Comparison of ENCODE assay signal across 17 cellular contexts in the genomic region with DNA sequence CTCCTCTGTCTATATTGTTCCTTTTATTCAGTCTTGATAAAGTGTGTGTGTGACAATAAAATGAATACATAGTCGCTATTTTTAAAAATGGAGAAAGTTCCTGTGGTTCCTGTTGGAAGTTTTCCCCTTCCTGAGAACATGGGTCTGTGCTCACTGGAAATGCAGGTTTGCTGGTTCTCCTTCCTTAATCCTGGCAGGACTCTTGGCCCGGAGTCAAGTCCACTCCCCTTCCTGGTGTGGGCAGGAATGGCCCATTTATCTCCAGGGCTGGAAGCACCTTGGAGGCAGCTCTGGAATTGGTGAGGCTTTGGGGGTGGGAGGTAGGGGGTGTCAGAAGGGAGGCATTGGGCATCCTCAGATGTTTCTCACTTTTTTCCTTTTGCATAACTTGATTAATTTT. TPM values are rescaled to one million over a fixed set of nuclear protein-coding genes. Genes with fewer than 3 reads are reported as not detected.
DNase-seq lines count a peak whose midpoint lies in the region; ATAC-seq, FAIRE-seq and TF ChIP-seq lines count a peak whose summit lies in the region.
"Had no signal": no experiment of that assay in that cellular context is flagged by ENCODE, and none has a peak within 500 bp of the region (broad histone marks: within the 10 kb centered on the region; RNA-seq: fewer than 3 reads in every experiment).

No MANE protein-coding gene starts in this region.

- in situ Hi-C loops in K562 (cut with MboI): loop anchor here (5.0 kb wide), 2 partner anchors 85 to 220 kb away; partner anchors contain the start of gene PIK3CB

- H4K20me1 ChIP-seq in K562 (replicated peaks; ENCODE audit: control insufficient read depth, insufficient read depth, low read length): no peaks in the 10 kb centered on the region

- WGBS in K562 (ENCODE audit: insufficient coverage, low coverage, missing lambda C conversion rate): 0% methylated on average over 1 of the region's 2 CpGs

- no peaks in the 10 kb centered on the region for H3K36me3 Mint-ChIP-seq in mesothelial cell of epicardium
- H3K36me3 Mint-ChIP-seq: activated CD4-positive, alpha-beta memory T cell treated with anti-CD3 and anti-CD28 coated beads for 36 hours; memory B cell; stimulated activated effector memory CD8-positive, alpha-beta T cell treated with anti-CD3 and anti-CD28 coated beads, Interleukin-12 subunit alpha, Interleukin-12 subunit beta, amount 100 ng/mL, for 72 hours had no signal

- no peaks in the 10 kb centered on the region for H3K9me3 ChIP-seq in K562 (replicated peaks; ENCODE audit: control insufficient read depth, insufficient read depth, low read depth, low read length)
- H3K9me3 ChIP-seq: psoas muscle had no signal

- no peaks in the 10 kb centered on the region for H3K36me3 ChIP-seq in K562 (ENCODE audit: control insufficient read depth, insufficient read depth, low read length)

- peaks cover 2% of the 10 kb centered on the region for H3K27me3 Mint-ChIP-seq in mesothelial cell of epicardium (ENCODE audit: low read depth)
- H3K27me3 Mint-ChIP-seq: activated CD4-positive, alpha-beta memory T cell treated with anti-CD3 and anti-CD28 coated beads for 36 hours had no signal

- H3K4me3 Mint-ChIP-seq in mesothelial cell of epicardium: peak overlapping the region; percentile 44
- H3K4me3 Mint-ChIP-seq: activated CD4-positive, alpha-beta memory T cell treated with anti-CD3 and anti-CD28 coated beads for 36 hours; memory B cell had no signal

- H2AFZ ChIP-seq in K562 (ENCODE audit: low read depth, low read length): peak overlapping the region; percentile 60

- BruUV-seq in K562 (replicated peaks; lab: Mats Ljungman, UMichigan): no TSS peak

- DNase-seq in A172 (ENCODE audit: low spot score) (peak; percentile 30), HT-29 (ENCODE audit: low spot score) (peak; percentile 66), K562 (ENCODE audit: extremely low read depth in 1 of 4, low spot score in 3 of 4) (no peak), mesothelial cell of epicardium (ENCODE audit: low spot score in 2 of 2, unreplicated experiment in 2 of 2) (no peak), NCI-H510A (lab: John Stamatoyannopoulos, UW) (no peak), occipital lobe (lab: John Stamatoyannopoulos, UW) (no peak)
- DNase-seq: activated CD4-positive, alpha-beta memory T cell treated with anti-CD3 and anti-CD28 coated beads for 36 hours; activated naive CD4-positive, alpha-beta T cell; psoas muscle; stimulated activated CD4-positive, alpha-beta T cell treated with anti-CD3 and anti-CD28 coated beads, Interleukin-2, amount 100 ng/mL, for 24 hours had no signal

- ATAC-seq in K562 (no peak), HG03159 (IDR thresholded peaks at IDR 0.05; ENCODE audit: unreplicated experiment) (no peak), HG02571 (IDR thresholded peaks at IDR 0.05; ENCODE audit: unreplicated experiment) (no peak)

- no peak for TF ChIP-seq RAD21 in K562 (CRISPR knock-in tag; conservative IDR thresholded peaks at IDR 0.05 in 1 of 2, IDR thresholded peaks at IDR 0.05 in 1 of 2)

- no peak for TF ChIP-seq POLR2A in K562 (conservative IDR thresholded peaks at IDR 0.05)

- FAIRE-seq in K562 (lab: Jason Lieb, UNC): no peak
- FAIRE-seq: G401.6 had no signal

- intact Hi-C loops in K562 (cut with micrococcal nuclease): loop anchor here (1.0 to 10.0 kb wide), 3 partner anchors 218 to 850 kb away; partner anchors contain the start of gene ARMC8

- CTCF ChIA-PET in K562 (lab: Yijun Ruan, JAX; ENCODE audit: low intra/inter-chr PET ratio): interaction anchor here (0.9 to 2.5 kb wide), 4 partner anchors 84 to 323 kb away, joined by 3 to 21 read pairs (median 16); partner anchors contain the start of gene CEP70

- H3K27ac ChIP-seq in K562 (ENCODE audit: extremely low read depth, low read depth, low read length): no peak overlapping the region

- H3K4me1 Mint-ChIP-seq in mesothelial cell of epicardium: peaks cover 8% of the 10 kb centered on the region

- TF ChIP-seq CTCF in K562 (IDR thresholded peaks at IDR 0.05 in 2 of 3, conservative IDR thresholded peaks at IDR 0.05 in 1 of 3; ENCODE audit: insufficient read depth in 2 of 3, low read depth in 1 of 3, low read length in 3 of 3) (no peak), mesothelial cell of epicardium (IDR thresholded peaks at IDR 0.05; ENCODE audit: unreplicated experiment) (no peak)

- POLR2A ChIA-PET in K562 (lab: Yijun Ruan, JAX): interaction anchor here (0.8 to 1.9 kb wide), 7 partner anchors 10 to 499 kb away, joined by 3 to 11 read pairs (median 3); partner anchors contain the start of gene CEP70

- no peaks in the 10 kb centered on the region for H3K9me3 Mint-ChIP-seq in mesothelial cell of epicardium
- H3K9me3 Mint-ChIP-seq: activated CD4-positive, alpha-beta memory T cell treated with anti-CD3 and anti-CD28 coated beads for 36 hours; memory B cell; stimulated activated effector memory CD8-positive, alpha-beta T cell treated with anti-CD3 and anti-CD28 coated beads, Interleukin-12 subunit alpha, Interleukin-12 subunit beta, amount 100 ng/mL, for 72 hours had no signal

- peaks cover 7% of the 10 kb centered on the region; the same call in 2 of the 3 replicates for H3K79me2 ChIP-seq in K562 (ENCODE audit: control insufficient read depth, insufficient read depth, low read length)

- H3K27me3 ChIP-seq in K562 (ENCODE audit: control insufficient read depth in 2 of 2, insufficient read depth in 2 of 2, low read length in 2 of 2): no peaks in the 10 kb centered on the region

- H3K4me3 ChIP-seq in K562: no peak overlapping the region

- H3K27ac Mint-ChIP-seq in mesothelial cell of epicardium: peak overlapping the region; percentile 79
- H3K27ac Mint-ChIP-seq: activated CD4-positive, alpha-beta memory T cell treated with anti-CD3 and anti-CD28 coated beads for 36 hours; memory B cell; stimulated activated effector memory CD8-positive, alpha-beta T cell treated with anti-CD3 and anti-CD28 coated beads, Interleukin-12 subunit alpha, Interleukin-12 subunit beta, amount 100 ng/mL, for 72 hours had no signal

- TF ChIP-seq EP300 in K562 (IDR thresholded peaks at IDR 0.05; ENCODE audit: low read length): no peak

- H3K4me2 ChIP-seq in K562 (ENCODE audit: insufficient read depth, low read length): no peak overlapping the region

- no peaks in the 10 kb centered on the region for H3K9me1 ChIP-seq in K562 (ENCODE audit: control insufficient read depth, insufficient read depth, low read length)

- no peak overlapping the region for H3K9ac ChIP-seq in K562 (ENCODE audit: insufficient read depth in 1 of 2, low read depth in 2 of 2, low read length in 2 of 2)

- peaks cover 29 to 32% of the 10 kb centered on the region in 2 experiments for H3K4me1 ChIP-seq in K562 (replicated peaks in 1 of 2; ENCODE audit: control insufficient read depth in 2 of 2, insufficient read depth in 2 of 2, low read length in 2 of 2)
- H3K4me1 ChIP-seq: psoas muscle had no signal

TF ChIP-seq in K562, 482 proteins besides CTCF, POLR2A, EP300 and RAD21:
- TF ChIP-seq NFIC (IDR thresholded peaks at IDR 0.05) (0 out of 2 replicates have a peak, but pooled peaks have one; percentile 21), HMG20A (CRISPR knock-in tag; conservative IDR thresholded peaks at IDR 0.05) (no peak)

RNA-seq across cellular contexts. Expression of gene FOXL2, which starts 30.1 kb away (rescaled TPM):
- total RNA-seq in A172 (2014; rRNA removed; shearing (Covaris generic)): 1.2 and 1.9 TPM in 2 replicates
- not detected in 2 replicates for total RNA-seq in HT-29 (2014; rRNA removed; shearing (Covaris generic))
- 2.5 and 6.4 TPM in 2 replicates for total RNA-seq in K562 (2011; cell fraction: chromatin; rRNA removed; ENCODE audit: low replicate concordance)
- total RNA-seq in K562 (2011; cell fraction: nucleolus; rRNA removed): 10.9 and 11.2 TPM in 2 replicates
- 6.1 and 6.2 TPM in 2 replicates for total RNA-seq in K562 (2011; cell fraction: nucleoplasm; rRNA removed)
- 10.8 and 13.3 TPM in 2 replicates for total RNA-seq in K562 (2014; rRNA removed)
- total RNA-seq in K562 (2014; rRNA removed; fragmentation: Illumina TruSeq; extraction: Trizol): 2.1 and 2.4 TPM in 2 replicates
- total RNA-seq in K562 (2015; rRNA removed; fragmentation: Illumina TruSeq; extraction: Trizol): 4.1 and 4.6 TPM in 2 replicates
- total RNA-seq in K562 (2021): 21.4 and 22.1 TPM in 2 replicates
- 3.1 and 4.0 TPM in 2 replicates for polyA plus RNA-seq in K562 (2011; rRNA removed)
- polyA plus RNA-seq in K562 (2011; cell fraction: cytosol; rRNA removed): 4.2 and 18.5 TPM in 2 replicates
- polyA plus RNA-seq in K562 (2011; cell fraction: nucleus; rRNA removed): 6.9 and 12.1 TPM in 2 replicates
- polyA plus RNA-seq in K562 (2012): 8.2 and 9.7 TPM in 2 replicates
- 3.2 and 5.5 TPM in 2 replicates for polyA plus RNA-seq in K562 (2014; fragmentation: Illumina TruSeq; extraction: Trizol)
- under 1 TPM; 0.27 to 0.29 TPM for polyA plus RNA-seq in K562 (2014; fragmentation: Nextera tagmentation; extraction: Ambion mirVana)
- polyA plus RNA-seq in K562 (2014; rRNA removed): 12.6 and 14.3 TPM in 2 replicates
- 1.2 and 1.3 TPM in 2 replicates for polyA minus RNA-seq in K562 (2011; rRNA and poly(A)+ RNA removed)
- polyA minus RNA-seq in K562 (2011; cell fraction: cytosol; rRNA and poly(A)+ RNA removed): 6.4 and 7.1 TPM in 2 replicates
- polyA minus RNA-seq in K562 (2011; cell fraction: nucleus; rRNA and poly(A)+ RNA removed): 12.1 and 13.6 TPM in 2 replicates
- not detected in 3 replicates for total RNA-seq in mesothelial cell of epicardium
- not detected for total RNA-seq in occipital lobe
- total RNA-seq: activated CD4-positive, alpha-beta memory T cell treated with anti-CD3 and anti-CD28 coated beads for 36 hours; esophagus mucosa; T-helper 2 cell treated with Interferon-gamma antibody and Interleukin-4, amounts not matched to agents 100 ng/mL and 5 ng/mL, for 36 hours had no signal

RNA-seq across cellular contexts. Expression of gene FOXL2NB, which starts 30.2 kb away (rescaled TPM):
- total RNA-seq in A172 (2014; rRNA removed; shearing (Covaris generic)): 2.3 and 2.6 TPM in 2 replicates
- not detected in 2 replicates for total RNA-seq in HT-29 (2014; rRNA removed; shearing (Covaris generic))
- total RNA-seq in K562 (2011; cell fraction: chromatin; rRNA removed; ENCODE audit: low replicate concordance): 42.1 and 68.2 TPM in 2 replicates
- 45.3 and 55.2 TPM in 2 replicates for total RNA-seq in K562 (2011; cell fraction: nucleolus; rRNA removed)
- 68.5 and 96.9 TPM in 2 replicates for total RNA-seq in K562 (2011; cell fraction: nucleoplasm; rRNA removed)
- 9.5 and 12.6 TPM in 2 replicates for total RNA-seq in K562 (2014; rRNA removed)
- 5.9 and 6.1 TPM in 2 replicates for total RNA-seq in K562 (2014; rRNA removed; fragmentation: Illumina TruSeq; extraction: Trizol)
- 5.0 and 5.1 TPM in 2 replicates for total RNA-seq in K562 (2015; rRNA removed; fragmentation: Illumina TruSeq; extraction: Trizol)
- 10.2 TPM in 2 replicates for total RNA-seq in K562 (2021)
- 17.4 and 20.3 TPM in 2 replicates for polyA plus RNA-seq in K562 (2011; rRNA removed)
- 24.1 and 24.3 TPM in 2 replicates for polyA plus RNA-seq in K562 (2011; cell fraction: cytosol; rRNA removed)
- polyA plus RNA-seq in K562 (2011; cell fraction: nucleus; rRNA removed): 52.1 and 71.2 TPM in 2 replicates
- 5.5 and 14.2 TPM in 2 replicates for polyA plus RNA-seq in K562 (2012)
- polyA plus RNA-seq in K562 (2014; fragmentation: Illumina TruSeq; extraction: Trizol): 9.0 and 10.1 TPM in 2 replicates
- polyA plus RNA-seq in K562 (2014; fragmentation: Nextera tagmentation; extraction: Ambion mirVana): under 1 TPM; 0.71 to 0.86 TPM
- polyA plus RNA-seq in K562 (2014; rRNA removed): 13.5 and 18.4 TPM in 2 replicates
- polyA minus RNA-seq in K562 (2011; rRNA and poly(A)+ RNA removed): 7.5 and 11.6 TPM in 2 replicates
- 5.2 and 5.3 TPM in 2 replicates for polyA minus RNA-seq in K562 (2011; cell fraction: cytosol; rRNA and poly(A)+ RNA removed)
- polyA minus RNA-seq in K562 (2011; cell fraction: nucleus; rRNA and poly(A)+ RNA removed): 21.5 and 23.0 TPM in 2 replicates
- not detected in 3 replicates for total RNA-seq in mesothelial cell of epicardium
- 0.16 TPM for total RNA-seq in occipital lobe
- total RNA-seq: activated CD4-positive, alpha-beta memory T cell treated with anti-CD3 and anti-CD28 coated beads for 36 hours; esophagus mucosa; T-helper 2 cell treated with Interferon-gamma antibody and Interleukin-4, amounts not matched to agents 100 ng/mL and 5 ng/mL, for 36 hours had no signal

Comparison
In these comparisons a context has a peak if more than half of its experiments do, and no peak if none do; other contexts are left out.
1. DNase-seq: peak in A172 (single experiment) and HT-29 (single experiment); none in K562 (0 of 4), mesothelial cell of epicardium (0 of 2), NCI-H510A (single experiment) and occipital lobe (single experiment).